In genomic region chr5:180345186-180345585, GRCh38 we compare ENCODE assay signal across 26 cellular contexts.
"Had no signal": no experiment of that assay in that cellular context is flagged by ENCODE, and none has a peak within 500 bp of the region (broad histone marks: within the 10 kb centered on the region; RNA-seq: fewer than 3 reads in every experiment).

No MANE protein-coding gene starts in this region.

- H3K4me3 ChIP-seq: colonic mucosa, hepatocyte, lower lobe of right lung, neural progenitor cell, pancreas, right lobe of liver, spleen, tibial artery, upper lobe of left lung, uterus had no signal

- DNase-seq: colonic mucosa; effector CD4-positive, alpha-beta T cell; endodermal cell; erythroblast; foreskin melanocyte; head of caudate nucleus; midbrain; nucleus accumbens; stimulated activated CD4-positive, alpha-beta T cell treated with anti-CD3 and anti-CD28 coated beads, Interleukin-15, amount 100 ng/mL, for 24 hours; stimulated activated CD4-positive, alpha-beta T cell treated with anti-CD3 and anti-CD28 coated beads, Interleukin-1b, Interleukin-23, amount 100 ng/mL, for 48 hours; stimulated activated CD4-positive, alpha-beta T cell treated with anti-CD3 and anti-CD28 coated beads, Interleukin-4, amount 100 ng/mL, for 24 hours; tibial artery; upper lobe of left lung; uterus had no signal

- H3K4me1 Mint-ChIP-seq: memory B cell; stimulated activated memory B cell treated with anti-CD40 and anti-IgM and Interleukin-4, amounts not matched to agents 10 μg/mL and 1 μg/mL and 100 μg/mL, for 72 hours had no signal

- H3K36me3 ChIP-seq: colonic mucosa, lower lobe of right lung, neural progenitor cell, pancreas, right lobe of liver, spleen, tibial artery, upper lobe of left lung, uterus had no signal

- H3K4me3 Mint-ChIP-seq: endodermal cell; memory B cell; natural killer cell treated with Interleukin-12 subunit alpha and Interleukin-12 subunit beta and Interleukin-15 and Interleukin-18, amount 100 ng/mL, for 72 hours; stimulated activated memory B cell treated with anti-CD40 and anti-IgM and Interleukin-4, amounts not matched to agents 10 μg/mL and 1 μg/mL and 100 μg/mL, for 72 hours; stimulated activated naive CD8-positive, alpha-beta T cell treated with anti-CD3 and anti-CD28 coated beads, Interleukin-15, Interleukin-2, amounts not matched to agents 100 ng/mL and 50 ng/mL, for 24 hours had no signal

- H3K9me3 Mint-ChIP-seq: endodermal cell; memory B cell; natural killer cell treated with Interleukin-12 subunit alpha and Interleukin-12 subunit beta and Interleukin-15 and Interleukin-18, amount 100 ng/mL, for 72 hours; neural progenitor cell; stimulated activated naive CD8-positive, alpha-beta T cell treated with anti-CD3 and anti-CD28 coated beads, Interleukin-15, Interleukin-2, amounts not matched to agents 100 ng/mL and 50 ng/mL, for 24 hours had no signal

- H3K27ac Mint-ChIP-seq: endodermal cell; memory B cell; natural killer cell treated with Interleukin-12 subunit alpha and Interleukin-12 subunit beta and Interleukin-15 and Interleukin-18, amount 100 ng/mL, for 72 hours; progenitor cell of endocrine pancreas; stimulated activated memory B cell treated with anti-CD40 and anti-IgM and Interleukin-4, amounts not matched to agents 10 μg/mL and 1 μg/mL and 100 μg/mL, for 72 hours; stimulated activated naive CD8-positive, alpha-beta T cell treated with anti-CD3 and anti-CD28 coated beads, Interleukin-15, Interleukin-2, amounts not matched to agents 100 ng/mL and 50 ng/mL, for 24 hours had no signal

- H2AFZ ChIP-seq: hepatocyte, neural progenitor cell had no signal

- H3K9ac ChIP-seq: neural progenitor cell had no signal

- ATAC-seq: left lobe of liver; lower lobe of right lung; natural killer cell treated with Interleukin-12 subunit alpha and Interleukin-12 subunit beta and Interleukin-15 and Interleukin-18, amount 100 ng/mL, for 72 hours; pancreas; right lobe of liver; stimulated activated memory B cell treated with anti-CD40 and anti-IgM and Interleukin-4, amounts not matched to agents 10 μg/mL and 1 μg/mL and 100 μg/mL, for 72 hours had no signal

- H3K27me3 ChIP-seq: colonic mucosa, hepatocyte, neural progenitor cell, pancreas, right lobe of liver, tibial artery, upper lobe of left lung, uterus had no signal

- H3K4me1 ChIP-seq: colonic mucosa, pancreas, right lobe of liver, spleen had no signal

- H3K36me3 Mint-ChIP-seq: memory B cell; natural killer cell treated with Interleukin-12 subunit alpha and Interleukin-12 subunit beta and Interleukin-15 and Interleukin-18, amount 100 ng/mL, for 72 hours; neural progenitor cell; stimulated activated memory B cell treated with anti-CD40 and anti-IgM and Interleukin-4, amounts not matched to agents 10 μg/mL and 1 μg/mL and 100 μg/mL, for 72 hours had no signal

- H3K27ac ChIP-seq: colonic mucosa, hepatocyte, lower lobe of right lung, neural progenitor cell, pancreas, right lobe of liver, spleen, tibial artery, upper lobe of left lung had no signal

- H3K79me2 ChIP-seq: hepatocyte had no signal

- H3K4me2 ChIP-seq: hepatocyte, neural progenitor cell had no signal

- H3K9me3 ChIP-seq: colonic mucosa, lower lobe of right lung, pancreas, right lobe of liver, spleen, tibial artery, upper lobe of left lung, uterus had no signal
